Comparison of ENCODE assay signal across 13 cellular contexts in genomic region chr1:99119193-99119592, GRCh38.
"Had no signal": no experiment of that assay in that cellular context is flagged by ENCODE, and none has a peak within 500 bp of the region (broad histone marks: within the 10 kb centered on the region; RNA-seq: fewer than 3 reads in every experiment).

No MANE protein-coding gene starts in this region.

- H3K4me3 ChIP-seq: thyroid gland, uterus had no signal

- H3K9me3 ChIP-seq: thyroid gland, uterus had no signal

- H3K36me3 ChIP-seq: thyroid gland, uterus had no signal

- H3K27me3 ChIP-seq: foreskin keratinocyte, thyroid gland, uterus had no signal

- DNase-seq: activated B cell treated with CpG ODN at 0.5 μM for 24 hours; activated CD4-positive, alpha-beta T cell treated with anti-CD3 and anti-CD28 coated beads, Interleukin-2, amount 50 U/mL, for 1 hour; activated CD8-positive, alpha-beta memory T cell treated with anti-CD3 and anti-CD28 coated beads for 24 hours; activated naive CD8-positive, alpha-beta T cell treated with anti-CD3 and anti-CD28 coated beads, Interleukin-2, amount 10 ng/mL, durations not matched to agents 7 days and 5 days; foreskin keratinocyte; kidney glomerular epithelial cell; left ventricle myocardium superior; mesendoderm; thyroid gland; uterus had no signal

- ATAC-seq: foreskin keratinocyte; left ventricle myocardium superior; stimulated activated effector memory CD8-positive, alpha-beta T cell treated with anti-CD3 and anti-CD28 coated beads, Interleukin-12 subunit alpha, Interleukin-12 subunit beta, amount 100 ng/mL, for 72 hours had no signal

- H3K4me1 Mint-ChIP-seq: activated B cell treated with CpG ODN at 0.5 μM for 24 hours; activated naive CD8-positive, alpha-beta T cell treated with anti-CD3 and anti-CD28 coated beads, Interleukin-2, amount 10 ng/mL, durations not matched to agents 7 days and 5 days; nephron; stimulated activated effector memory CD8-positive, alpha-beta T cell treated with anti-CD3 and anti-CD28 coated beads, Interleukin-12 subunit alpha, Interleukin-12 subunit beta, amount 100 ng/mL, for 72 hours had no signal

- H3K9me3 Mint-ChIP-seq: activated B cell treated with CpG ODN at 0.5 μM for 24 hours; activated naive CD8-positive, alpha-beta T cell treated with anti-CD3 and anti-CD28 coated beads, Interleukin-2, amount 10 ng/mL, durations not matched to agents 7 days and 5 days; activated T-helper 1 cell treated with anti-CD3 and anti-CD28 coated beads, Interleukin-12 subunit alpha, Interleukin-12 subunit beta, Interleukin-2, Interleukin-4 antibody, amounts not matched to agents 30 ng/mL and 10 ng/mL and 1 ng/mL, durations not matched to agents 14 hours and 24 hours and 36 hours; nephron; stimulated activated effector memory CD8-positive, alpha-beta T cell treated with anti-CD3 and anti-CD28 coated beads, Interleukin-12 subunit alpha, Interleukin-12 subunit beta, amount 100 ng/mL, for 72 hours had no signal

- H3K4me3 Mint-ChIP-seq: activated B cell treated with CpG ODN at 0.5 μM for 24 hours; activated naive CD8-positive, alpha-beta T cell treated with anti-CD3 and anti-CD28 coated beads, Interleukin-2, amount 10 ng/mL, durations not matched to agents 7 days and 5 days; activated T-helper 1 cell treated with anti-CD3 and anti-CD28 coated beads, Interleukin-12 subunit alpha, Interleukin-12 subunit beta, Interleukin-2, Interleukin-4 antibody, amounts not matched to agents 30 ng/mL and 10 ng/mL and 1 ng/mL, durations not matched to agents 14 hours and 24 hours and 36 hours; nephron; stimulated activated effector memory CD8-positive, alpha-beta T cell treated with anti-CD3 and anti-CD28 coated beads, Interleukin-12 subunit alpha, Interleukin-12 subunit beta, amount 100 ng/mL, for 72 hours had no signal

- H3K36me3 Mint-ChIP-seq: activated naive CD8-positive, alpha-beta T cell treated with anti-CD3 and anti-CD28 coated beads, Interleukin-2, amount 10 ng/mL, durations not matched to agents 7 days and 5 days; stimulated activated effector memory CD8-positive, alpha-beta T cell treated with anti-CD3 and anti-CD28 coated beads, Interleukin-12 subunit alpha, Interleukin-12 subunit beta, amount 100 ng/mL, for 72 hours had no signal

- H3K4me1 ChIP-seq: foreskin keratinocyte, thyroid gland, uterus had no signal

- H3K27ac ChIP-seq: foreskin keratinocyte, thyroid gland, uterus had no signal

- H3K27ac Mint-ChIP-seq: activated B cell treated with CpG ODN at 0.5 μM for 24 hours; activated naive CD8-positive, alpha-beta T cell treated with anti-CD3 and anti-CD28 coated beads, Interleukin-2, amount 10 ng/mL, durations not matched to agents 7 days and 5 days; activated T-helper 1 cell treated with anti-CD3 and anti-CD28 coated beads, Interleukin-12 subunit alpha, Interleukin-12 subunit beta, Interleukin-2, Interleukin-4 antibody, amounts not matched to agents 30 ng/mL and 10 ng/mL and 1 ng/mL, durations not matched to agents 14 hours and 24 hours and 36 hours; nephron; stimulated activated effector memory CD8-positive, alpha-beta T cell treated with anti-CD3 and anti-CD28 coated beads, Interleukin-12 subunit alpha, Interleukin-12 subunit beta, amount 100 ng/mL, for 72 hours had no signal

- H3K27me3 Mint-ChIP-seq: activated B cell treated with CpG ODN at 0.5 μM for 24 hours; activated naive CD8-positive, alpha-beta T cell treated with anti-CD3 and anti-CD28 coated beads, Interleukin-2, amount 10 ng/mL, durations not matched to agents 7 days and 5 days had no signal
